ENCODE assay signal across 8 cellular contexts in the genomic region with DNA sequence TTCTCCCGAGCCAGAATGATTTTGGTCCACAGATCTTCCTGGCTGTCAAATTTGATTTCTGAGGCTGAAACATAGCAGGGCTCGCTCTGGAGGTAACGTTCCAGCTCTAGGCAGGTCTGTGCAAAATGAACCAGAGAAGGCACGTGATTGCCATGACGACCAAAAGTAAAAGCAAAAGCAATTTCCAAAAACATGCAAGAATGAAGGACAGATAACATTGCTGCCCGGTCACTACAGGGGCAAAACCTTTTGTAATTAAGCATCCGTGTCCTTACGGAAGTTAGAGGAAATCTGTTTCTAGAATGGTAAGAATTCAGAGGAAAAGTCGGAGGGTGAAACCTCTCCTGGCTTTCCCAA. TPM values are rescaled to one million over a fixed set of nuclear protein-coding genes. Genes with fewer than 3 reads are reported as not detected.
DNase-seq lines count a peak whose midpoint lies in the region; ATAC-seq and TF ChIP-seq lines count a peak whose summit lies in the region.

No MANE protein-coding gene starts in this region.

- peak; percentile 60 for DNase-seq in EH (ENCODE audit: low read depth)
- peak; percentile 36 for DNase-seq in SK-MEL-5 (ENCODE audit: low read depth, low spot score)
- DNase-seq in effector memory CD4-positive, alpha-beta T cell, result no peak
- no peak for DNase-seq in osteoblast (ENCODE audit: insufficient read length, low spot score, missing footprints)
- DNase-seq in epidermal melanocyte (ENCODE audit: insufficient read length, low spot score), result no peak
- no peak for DNase-seq in HuH-7 (ENCODE audit: low spot score)
- DNase-seq in kidney tubule cell (ENCODE audit: low spot score), result no peak

- peaks cover 72% of the 10 kb centered on the region for H4K20me1 ChIP-seq in osteoblast (ENCODE audit: insufficient read depth, low read length)

- no peaks in the 10 kb centered on the region for H3K27me3 ChIP-seq in effector memory CD4-positive, alpha-beta T cell (replicated peaks; ENCODE audit: control insufficient read depth, insufficient read depth, low read length, poor library complexity, severe bottlenecking)
- H3K27me3 ChIP-seq in osteoblast (ENCODE audit: insufficient read depth, low read length), result no peaks in the 10 kb centered on the region

- no peaks in the 10 kb centered on the region for H3K9me3 ChIP-seq in effector memory CD4-positive, alpha-beta T cell (ENCODE audit: control insufficient read depth, low read length)
- no peaks in the 10 kb centered on the region for H3K9me3 ChIP-seq in osteoblast (ENCODE audit: low read depth, low read length)

- peaks cover 45% of the 10 kb centered on the region for H3K4me1 ChIP-seq in effector memory CD4-positive, alpha-beta T cell (ENCODE audit: control insufficient read depth, insufficient read depth, low read length, poor library complexity, severe bottlenecking)
- peaks cover 56% of the 10 kb centered on the region for H3K4me1 ChIP-seq in osteoblast (ENCODE audit: insufficient read depth, low read length)

- in situ Hi-C loops in SK-MEL-5 (cut with HindIII; ENCODE audit: low pct_unique_long_range_greater_than_20kb, low sequenced_read_pairs), result no loop called here

- peak overlapping the region; percentile 94 for H3K4me3 ChIP-seq in effector memory CD4-positive, alpha-beta T cell (ENCODE audit: insufficient read depth, low read depth, low read length, poor library complexity, severe bottlenecking)
- peak overlapping the region; percentile 80 for H3K4me3 ChIP-seq in osteoblast (ENCODE audit: insufficient read depth, low read length)

- peak overlapping the region; percentile 95 for H3K27ac ChIP-seq in effector memory CD4-positive, alpha-beta T cell (ENCODE audit: insufficient read depth, low read length, poor library complexity, severe bottlenecking)
- peak overlapping the region; percentile 100 for H3K27ac ChIP-seq in osteoblast (ENCODE audit: low read depth, low read length)

- no peak for ATAC-seq in HG02885 (IDR thresholded peaks at IDR 0.05; ENCODE audit: poor library complexity, unreplicated experiment)

- peaks cover 46% of the 10 kb centered on the region for H3K36me3 ChIP-seq in effector memory CD4-positive, alpha-beta T cell (ENCODE audit: control insufficient read depth, insufficient read depth, low read length)
- H3K36me3 ChIP-seq in osteoblast (ENCODE audit: insufficient read depth, low read length), result peaks cover 69% of the 10 kb centered on the region

- peaks cover 77% of the 10 kb centered on the region for H3K79me2 ChIP-seq in osteoblast (ENCODE audit: insufficient read depth, low read length)

- no peak overlapping the region for H2AFZ ChIP-seq in osteoblast (ENCODE audit: low read length)

- no peak for TF ChIP-seq CTCF in osteoblast (IDR thresholded peaks at IDR 0.05; ENCODE audit: extremely low read depth, low read depth, low read length)

- H3K4me2 ChIP-seq in osteoblast (ENCODE audit: insufficient read depth, low read length), result peak overlapping the region; percentile 92

RNA-seq across cellular contexts. Expression of gene KLF6, which starts 2.9 kb away (rescaled TPM):
- total RNA-seq in SK-MEL-5 (2014; rRNA removed; shearing (Covaris generic)), result 15.0 and 18.5 TPM in 2 replicates
- 34.5 and 48.0 TPM in 2 replicates for polyA plus RNA-seq in SK-MEL-5 (2015; cell fraction: cytosol; rRNA removed)
- polyA plus RNA-seq in SK-MEL-5 (2015; cell fraction: nucleus; rRNA removed), result 218 and 235 TPM in 2 replicates
- total RNA-seq in osteoblast, result 50.1 and 52.1 TPM in 2 replicates

Comparison
In these comparisons a context has a peak if more than half of its experiments do, and no peak if none do; other contexts are left out.
1. DNase-seq: peak in EH (single experiment) and SK-MEL-5 (single experiment); none in effector memory CD4-positive, alpha-beta T cell (0 of 3), osteoblast (single experiment), epidermal melanocyte (single experiment), HuH-7 (single experiment) and kidney tubule cell (single experiment).